In genomic region chr4:24991015-24991414, GRCh38 we compare ENCODE assay signal across 16 cellular contexts. TPM values are rescaled to one million over a fixed set of nuclear protein-coding genes. Genes with fewer than 3 reads are reported as not detected.
DNase-seq lines count a peak whose midpoint lies in the region; FAIRE-seq and TF ChIP-seq lines count a peak whose summit lies in the region.
"Had no signal": no experiment of that assay in that cellular context is flagged by ENCODE, and none has a peak within 500 bp of the region (broad histone marks: within the 10 kb centered on the region; RNA-seq: fewer than 3 reads in every experiment).

No MANE protein-coding gene starts in this region.

- DNase-seq in AG10803 (ENCODE audit: low read depth) (peak; percentile 66), RPMI7951 (ENCODE audit: low read depth) (peak; percentile 41), fibroblast of gingiva (ENCODE audit: low read depth) (peak; percentile 17), lung microvascular endothelial cell (ENCODE audit: low read depth in 2 of 2) (peak; percentile 87 to 98), RCC 7860 (ENCODE audit: low spot score) (no peak), urothelium cell line (ENCODE audit: low spot score) (no peak), SW 1271 (lab: John Stamatoyannopoulos, UW) (no peak)
- DNase-seq in activated CD4-positive, alpha-beta T cell treated with anti-CD3 and anti-CD28 coated beads for 4 hours: no peak
- DNase-seq: activated CD4-positive, alpha-beta T cell treated with anti-CD3 and anti-CD28 coated beads, Interleukin-2, amount 50 U/mL, for 4 hours; DMS153; NCI-H774; posterior cingulate gyrus; SHP77; T-helper 9 cell; transverse colon had no signal

- no peak for TF ChIP-seq CTCF in AG10803 (conservative IDR thresholded peaks at IDR 0.05; ENCODE audit: low read length)

- H3K4me3 ChIP-seq in AG10803 (ENCODE audit: low read length): no peak overlapping the region
- H3K4me3 ChIP-seq: transverse colon had no signal

- FAIRE-seq in RCC 7860 (lab: Jason Lieb, UNC) (no peak), urothelium cell line (lab: Jason Lieb, UNC) (no peak)
- FAIRE-seq: endometrium had no signal

RNA-seq across cellular contexts. Expression of gene LGI2, which starts 39.7 kb away (rescaled TPM):
- total RNA-seq in RPMI7951 (2014; rRNA removed; shearing (Covaris generic)): not detected in 2 replicates
- total RNA-seq in lung microvascular endothelial cell: not detected in 2 replicates

Comparison
In these comparisons a context has a peak if more than half of its experiments do, and no peak if none do; other contexts are left out.
1. DNase-seq: peak in AG10803 (single experiment), RPMI7951 (single experiment), fibroblast of gingiva (single experiment) and lung microvascular endothelial cell (2 of 2); none in RCC 7860 (single experiment), urothelium cell line (single experiment), activated CD4-positive, alpha-beta T cell treated with anti-CD3 and anti-CD28 coated beads for 4 hours (0 of 2) and SW 1271 (0 of 2).